1 cellular context compared by ENCODE assay signal in genomic region chr22:26489447-26490036, GRCh38.
TF ChIP-seq lines count a peak whose summit lies in the region.

No MANE protein-coding gene starts in this region.

TF ChIP-seq in HepG2, 621 proteins besides CTCF, POLR2A, EP300 and RAD21 (continued from another document):
- TF ChIP-seq ARID5B (CRISPR knock-in tag; IDR thresholded peaks at IDR 0.05), result peak; percentile 45; the same call in 1 of the 2 replicates
- TF ChIP-seq HNF4G (IDR thresholded peaks at IDR 0.05; ENCODE audit: borderline replicate concordance, low read depth, low read length), result no peak
- TF ChIP-seq HNF4G (CRISPR knock-in tag; IDR thresholded peaks at IDR 0.05; ENCODE audit: borderline replicate concordance, low read depth), result peak; percentile 52; the same call in 1 of the 2 replicates
- peak; percentile 38; the same call in 1 of the 2 replicates for TF ChIP-seq CREM (IDR thresholded peaks at IDR 0.05)
- no peak for TF ChIP-seq CREM (CRISPR knock-in tag; IDR thresholded peaks at IDR 0.05)
- no peak for TF ChIP-seq MLXIP (CRISPR knock-in tag; IDR thresholded peaks at IDR 0.05; ENCODE audit: borderline replicate concordance)
- TF ChIP-seq ZNF34 (CRISPR knock-in tag; IDR thresholded peaks at IDR 0.05; ENCODE audit: borderline replicate concordance), result no peak
- peak; percentile 33; the same call in 1 of the 2 replicates for TF ChIP-seq SALL1 (CRISPR knock-in tag; IDR thresholded peaks at IDR 0.05)
